1 cellular context compared by ENCODE assay signal in genomic region chr6:20458051-20458894, GRCh38.
TF ChIP-seq lines count a peak whose summit lies in the region.

No MANE protein-coding gene starts in this region.

TF ChIP-seq in K562, 482 proteins besides CTCF, POLR2A, EP300 and RAD21 (continued from another document):
- peak; percentile 34 for TF ChIP-seq PRDM10 (IDR thresholded peaks at IDR 0.05; ENCODE audit: partially characterized antibody)
- 0 out of 2 replicates have a peak, but pooled peaks have one; percentile 54 for TF ChIP-seq TCF7 (IDR thresholded peaks at IDR 0.05; ENCODE audit: borderline replicate concordance)
- peak; percentile 75 for TF ChIP-seq PML (IDR thresholded peaks at IDR 0.05; ENCODE audit: low read length)
- TF ChIP-seq ZNF766 (CRISPR knock-in tag; conservative IDR thresholded peaks at IDR 0.05) = peak; percentile 46
- TF ChIP-seq YY1 (IDR thresholded peaks at IDR 0.05; ENCODE audit: borderline replicate concordance in 1 of 3, control insufficient read depth in 1 of 3, extremely low read depth in 1 of 3, insufficient read depth in 3 of 3, insufficient read length in 1 of 3, insufficient replicate concordance in 2 of 3, low read depth in 1 of 3, low read length in 2 of 3) = peak in 1 of 3 experiments; percentile 46
